In the genomic region with DNA sequence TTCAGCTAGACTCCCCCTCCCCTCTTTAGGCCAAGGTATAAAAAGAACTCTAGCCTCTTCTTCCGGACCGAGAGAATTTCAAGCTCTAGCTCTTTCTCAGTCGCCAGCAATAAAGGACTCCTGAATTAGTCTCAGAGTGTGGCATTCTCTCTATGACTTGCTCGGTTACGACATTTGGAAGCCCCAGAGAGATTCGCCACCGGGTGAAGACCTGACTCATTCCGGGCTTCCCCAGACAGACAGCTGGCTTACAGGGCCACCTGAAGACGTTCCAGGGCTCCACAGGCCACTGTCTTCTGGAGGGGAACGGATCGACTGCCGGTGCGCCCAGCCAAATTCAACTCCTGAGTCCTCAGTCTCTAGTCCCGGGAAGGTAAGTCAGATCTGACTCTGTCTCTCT, we compare ENCODE assay signal across 8 cellular contexts. TPM values are rescaled to one million over a fixed set of nuclear protein-coding genes. Genes with fewer than 3 reads are reported as not detected.
A peak's percentile ranks its signal among the peaks of the same experiment; 100 is the strongest.
DNase-seq lines count a peak whose midpoint lies in the region; ATAC-seq and TF ChIP-seq lines count a peak whose summit lies in the region.

A gene (plus strand): TSS at position 234 of the 400 bp plus-strand sequence. CDS start 15,510 bp downstream, outside the sequence.

- H3K4me1 Mint-ChIP-seq in activated CD8-positive, alpha-beta T cell treated with anti-CD3 and anti-CD28 coated beads for 36 hours (ENCODE audit: low read depth), result no peaks in the 10 kb centered on the region
- peaks cover 5% of the 10 kb centered on the region for H3K4me1 Mint-ChIP-seq in activated CD8-positive, alpha-beta T cell treated with anti-CD3 and anti-CD28 coated beads, Interleukin-2, amount 10 ng/mL, durations not matched to agents 7 days and 5 days (ENCODE audit: low read depth)

- ATAC-seq in activated CD8-positive, alpha-beta T cell treated with anti-CD3 and anti-CD28 coated beads for 36 hours, result peak; percentile 70
- no peak for ATAC-seq in activated CD8-positive, alpha-beta T cell treated with anti-CD3 and anti-CD28 coated beads, Interleukin-2, amount 10 ng/mL, durations not matched to agents 7 days and 5 days

- peaks cover 16% of the 10 kb centered on the region for H3K27me3 Mint-ChIP-seq in activated CD8-positive, alpha-beta T cell treated with anti-CD3 and anti-CD28 coated beads for 36 hours
- H3K27me3 Mint-ChIP-seq in activated CD8-positive, alpha-beta T cell treated with anti-CD3 and anti-CD28 coated beads, Interleukin-2, amount 10 ng/mL, durations not matched to agents 7 days and 5 days (ENCODE audit: low read depth), result peaks cover 11% of the 10 kb centered on the region

- POLR2A ChIA-PET in activated CD8-positive, alpha-beta T cell treated with anti-CD3 and anti-CD28 coated beads for 36 hours (lab: Charles Lee), result no interaction called here
- POLR2A ChIA-PET in activated CD8-positive, alpha-beta T cell treated with anti-CD3 and anti-CD28 coated beads, Interleukin-2, amount 10 ng/mL, durations not matched to agents 7 days and 5 days (lab: Charles Lee), result no interaction called here

- intact Hi-C loops in activated CD8-positive, alpha-beta T cell treated with anti-CD3 and anti-CD28 coated beads for 36 hours (cut with micrococcal nuclease), result no loop called here

- no peaks in the 10 kb centered on the region for H3K9me3 Mint-ChIP-seq in activated CD8-positive, alpha-beta T cell treated with anti-CD3 and anti-CD28 coated beads for 36 hours
- H3K9me3 Mint-ChIP-seq in activated CD8-positive, alpha-beta T cell treated with anti-CD3 and anti-CD28 coated beads, Interleukin-2, amount 10 ng/mL, durations not matched to agents 7 days and 5 days (ENCODE audit: insufficient read depth), result no peaks in the 10 kb centered on the region

- CTCF ChIA-PET in activated CD8-positive, alpha-beta T cell treated with anti-CD3 and anti-CD28 coated beads for 36 hours (lab: Charles Lee), result interaction anchor here (1.2 to 3.3 kb wide), 12 partner anchors 8 to 179 kb away, joined by 3 to 41 read pairs (median 6); no protein-coding TSS in a partner anchor
- CTCF ChIA-PET in activated CD8-positive, alpha-beta T cell treated with anti-CD3 and anti-CD28 coated beads, Interleukin-2, amount 10 ng/mL, durations not matched to agents 7 days and 5 days (lab: Charles Lee), result interaction anchor here (0.6 to 4.7 kb wide), 9 partner anchors 8 to 622 kb away, joined by 3 to 51 read pairs (median 3); a partner anchor contains a TSS

- no peak within 1 kb of the TSS for H3K4me3 Mint-ChIP-seq in activated CD8-positive, alpha-beta T cell treated with anti-CD3 and anti-CD28 coated beads for 36 hours
- no peak within 1 kb of the TSS for H3K4me3 Mint-ChIP-seq in activated CD8-positive, alpha-beta T cell treated with anti-CD3 and anti-CD28 coated beads, Interleukin-2, amount 10 ng/mL, durations not matched to agents 7 days and 5 days

- no peak within 1 kb of the TSS for H3K27ac Mint-ChIP-seq in activated CD8-positive, alpha-beta T cell treated with anti-CD3 and anti-CD28 coated beads for 36 hours
- no peak within 1 kb of the TSS for H3K27ac Mint-ChIP-seq in activated CD8-positive, alpha-beta T cell treated with anti-CD3 and anti-CD28 coated beads, Interleukin-2, amount 10 ng/mL, durations not matched to agents 7 days and 5 days

- TF ChIP-seq CTCF in activated CD8-positive, alpha-beta T cell treated with anti-CD3 and anti-CD28 coated beads for 36 hours (IDR thresholded peaks at IDR 0.05), result no peak

- peak; percentile 50 for DNase-seq in activated CD8-positive, alpha-beta T cell treated with anti-CD3 and anti-CD28 coated beads for 36 hours
- no peak for DNase-seq in activated CD8-positive, alpha-beta T cell treated with anti-CD3 and anti-CD28 coated beads, Interleukin-2, amount 10 ng/mL, durations not matched to agents 7 days and 5 days
- DNase-seq in HCEC 1CT (peak; percentile 26), NCI-H460 (ENCODE audit: extremely low read depth, low read depth) (peak; percentile 46), mucosa of gallbladder (ENCODE audit: low spot score) (no peak), T1000 (lab: John Stamatoyannopoulos, UW) (no peak), NCI-H774 (lab: John Stamatoyannopoulos, UW) (no peak), NCI-H1930 (lab: John Stamatoyannopoulos, UW) (no peak)

- no peaks in the 10 kb centered on the region for H3K36me3 Mint-ChIP-seq in activated CD8-positive, alpha-beta T cell treated with anti-CD3 and anti-CD28 coated beads for 36 hours (ENCODE audit: low read depth)
- no peaks in the 10 kb centered on the region for H3K36me3 Mint-ChIP-seq in activated CD8-positive, alpha-beta T cell treated with anti-CD3 and anti-CD28 coated beads, Interleukin-2, amount 10 ng/mL, durations not matched to agents 7 days and 5 days (ENCODE audit: low read depth)

RNA-seq across cellular contexts. Expression of the gene that starts here (rescaled TPM):
- not detected for total RNA-seq in activated CD8-positive, alpha-beta T cell treated with anti-CD3 and anti-CD28 coated beads for 36 hours
- total RNA-seq in activated CD8-positive, alpha-beta T cell treated with anti-CD3 and anti-CD28 coated beads, Interleukin-2, amount 10 ng/mL, durations not matched to agents 7 days and 5 days, result not detected
- 1.4 and 2.0 TPM in 2 replicates for total RNA-seq in NCI-H460 (2014; rRNA removed; shearing (Covaris generic))
- polyA plus RNA-seq in NCI-H460 (2014; cell fraction: nucleus; rRNA removed), result 1.6 and 2.7 TPM in 2 replicates
- 43.2 TPM for total RNA-seq in mucosa of gallbladder

Comparison
In these comparisons a context has a peak if more than half of its experiments do, and no peak if none do; other contexts are left out.
1. RNA of the gene that starts here (total RNA-seq): 43.2 TPM in mucosa of gallbladder (single experiment); 1.4 to 2.0 TPM in NCI-H460, not detected in activated CD8-positive, alpha-beta T cell treated with anti-CD3 and anti-CD28 coated beads for 36 hours and not detected in activated CD8-positive, alpha-beta T cell treated with anti-CD3 and anti-CD28 coated beads, Interleukin-2, amount 10 ng/mL, durations not matched to agents 7 days and 5 days; every median in the first group is over 10 times any median in the second.
2. Peak in DNase-seq and ATAC-seq in activated CD8-positive, alpha-beta T cell treated with anti-CD3 and anti-CD28 coated beads for 36 hours; RNA of the gene not detected or under 1 TPM.
3. DNase-seq: peak in HCEC 1CT (single experiment) and NCI-H460 (single experiment); none in activated CD8-positive, alpha-beta T cell treated with anti-CD3 and anti-CD28 coated beads, Interleukin-2, amount 10 ng/mL, durations not matched to agents 7 days and 5 days (single experiment), mucosa of gallbladder (single experiment), T1000 (single experiment), NCI-H774 (single experiment) and NCI-H1930 (0 of 2).